In the genomic region with DNA sequence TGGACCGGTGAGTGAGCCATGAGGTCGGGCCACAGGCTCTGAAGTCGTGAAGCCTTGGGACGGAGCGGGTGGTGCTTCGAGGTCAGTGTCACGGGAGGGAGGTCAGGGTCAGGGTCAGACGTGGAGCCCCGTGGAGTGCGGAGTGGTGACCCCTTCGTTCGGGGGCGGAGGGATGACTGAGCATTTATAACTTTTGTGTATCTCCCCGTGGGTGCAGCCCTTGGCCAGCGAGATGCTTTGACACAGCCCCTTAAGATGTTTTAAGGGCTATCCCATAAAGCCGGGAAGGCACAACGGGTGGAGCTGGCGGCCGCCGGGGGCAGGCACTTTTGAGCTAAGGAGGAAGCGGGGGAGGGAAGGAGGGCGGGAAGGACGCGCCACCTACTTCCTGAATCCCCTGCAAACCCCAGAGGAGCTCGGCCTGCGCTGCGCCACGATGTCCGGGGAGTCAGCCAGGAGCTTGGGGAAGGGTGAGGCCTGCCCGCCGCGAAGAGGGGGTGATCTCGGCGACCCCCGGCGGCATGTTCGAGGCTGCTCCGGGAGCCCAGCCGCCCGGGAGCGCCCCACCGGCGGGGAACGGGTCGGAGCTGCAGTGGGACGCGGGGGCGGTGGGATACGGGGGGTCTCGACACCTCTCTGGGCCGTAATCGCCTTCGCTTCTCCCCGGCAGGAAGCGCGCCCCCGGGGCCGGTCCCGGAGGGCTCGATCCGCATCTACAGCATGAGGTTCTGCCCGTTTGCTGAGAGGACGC, we compare ENCODE assay signal across 1 cellular context.
TF ChIP-seq lines count a peak whose summit lies in the region.

A gene (plus strand): TSS at position 400 of the 751 bp plus-strand sequence. CDS start 37 bp downstream, at position 437.

TF ChIP-seq in WTC11, 78 proteins besides CTCF, POLR2A, EP300 and RAD21 (continued from another document and continues in another):
- TF ChIP-seq NFATC4 (CRISPR knock-in tag; IDR thresholded peaks at IDR 0.05) (no peak), CREB1 (CRISPR knock-in tag; IDR thresholded peaks at IDR 0.05) (no peak), ZNF671 (CRISPR knock-in tag; IDR thresholded peaks at IDR 0.05) (no peak), GTF2I (CRISPR knock-in tag; conservative IDR thresholded peaks at IDR 0.05) (no peak), TCF7 (CRISPR knock-in tag; IDR thresholded peaks at IDR 0.05; ENCODE audit: low read depth) (no peak), SMAD3 (CRISPR knock-in tag; IDR thresholded peaks at IDR 0.05; ENCODE audit: borderline replicate concordance) (no peak), CREM (CRISPR knock-in tag; IDR thresholded peaks at IDR 0.05) (no peak), ZNF138 (CRISPR knock-in tag; conservative IDR thresholded peaks at IDR 0.05) (no peak), ZNF423 (CRISPR knock-in tag; IDR thresholded peaks at IDR 0.05) (no peak), JAZF1 (CRISPR knock-in tag; IDR thresholded peaks at IDR 0.05) (no peak), TEAD1 (CRISPR knock-in tag; IDR thresholded peaks at IDR 0.05) (peak; percentile 76; the same call in 1 of the 2 replicates), RELA (CRISPR knock-in tag; IDR thresholded peaks at IDR 0.05; ENCODE audit: borderline replicate concordance) (no peak), MYBL2 (CRISPR knock-in tag; IDR thresholded peaks at IDR 0.05) (no peak), PRRX2 (CRISPR knock-in tag; IDR thresholded peaks at IDR 0.05) (no peak), ZNF219 (CRISPR knock-in tag; IDR thresholded peaks at IDR 0.05; ENCODE audit: borderline replicate concordance) (no peak), NR2C2 (CRISPR knock-in tag; IDR thresholded peaks at IDR 0.05) (no peak), ATF1 (CRISPR knock-in tag; IDR thresholded peaks at IDR 0.05) (no peak), TEAD4 (CRISPR knock-in tag; IDR thresholded peaks at IDR 0.05) (no peak), NFE2L1 (CRISPR knock-in tag; IDR thresholded peaks at IDR 0.05) (no peak; the same call in 1 of the 2 replicates), MXD4 (CRISPR knock-in tag; IDR thresholded peaks at IDR 0.05; ENCODE audit: borderline replicate concordance) (no peak), ZNF317 (CRISPR knock-in tag; IDR thresholded peaks at IDR 0.05; ENCODE audit: borderline replicate concordance, low read depth) (no peak)
- TF ChIP-seq, protein P1, sequence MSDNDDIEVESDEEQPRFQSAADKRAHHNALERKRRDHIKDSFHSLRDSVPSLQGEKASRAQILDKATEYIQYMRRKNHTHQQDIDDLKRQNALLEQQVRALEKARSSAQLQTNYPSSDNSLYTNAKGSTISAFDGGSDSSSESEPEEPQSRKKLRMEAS (CRISPR knock-in tag; IDR thresholded peaks at IDR 0.05) = peak; percentile 73
- TF ChIP-seq, protein P2, sequence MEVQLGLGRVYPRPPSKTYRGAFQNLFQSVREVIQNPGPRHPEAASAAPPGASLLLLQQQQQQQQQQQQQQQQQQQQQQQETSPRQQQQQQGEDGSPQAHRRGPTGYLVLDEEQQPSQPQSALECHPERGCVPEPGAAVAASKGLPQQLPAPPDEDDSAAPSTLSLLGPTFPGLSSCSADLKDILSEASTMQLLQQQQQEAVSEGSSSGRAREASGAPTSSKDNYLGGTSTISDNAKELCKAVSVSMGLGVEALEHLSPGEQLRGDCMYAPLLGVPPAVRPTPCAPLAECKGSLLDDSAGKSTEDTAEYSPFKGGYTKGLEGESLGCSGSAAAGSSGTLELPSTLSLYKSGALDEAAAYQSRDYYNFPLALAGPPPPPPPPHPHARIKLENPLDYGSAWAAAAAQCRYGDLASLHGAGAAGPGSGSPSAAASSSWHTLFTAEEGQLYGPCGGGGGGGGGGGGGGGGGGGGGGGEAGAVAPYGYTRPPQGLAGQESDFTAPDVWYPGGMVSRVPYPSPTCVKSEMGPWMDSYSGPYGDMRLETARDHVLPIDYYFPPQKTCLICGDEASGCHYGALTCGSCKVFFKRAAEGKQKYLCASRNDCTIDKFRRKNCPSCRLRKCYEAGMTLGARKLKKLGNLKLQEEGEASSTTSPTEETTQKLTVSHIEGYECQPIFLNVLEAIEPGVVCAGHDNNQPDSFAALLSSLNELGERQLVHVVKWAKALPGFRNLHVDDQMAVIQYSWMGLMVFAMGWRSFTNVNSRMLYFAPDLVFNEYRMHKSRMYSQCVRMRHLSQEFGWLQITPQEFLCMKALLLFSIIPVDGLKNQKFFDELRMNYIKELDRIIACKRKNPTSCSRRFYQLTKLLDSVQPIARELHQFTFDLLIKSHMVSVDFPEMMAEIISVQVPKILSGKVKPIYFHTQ (CRISPR knock-in tag; IDR thresholded peaks at IDR 0.05) = no peak
- TF ChIP-seq, protein P3, sequence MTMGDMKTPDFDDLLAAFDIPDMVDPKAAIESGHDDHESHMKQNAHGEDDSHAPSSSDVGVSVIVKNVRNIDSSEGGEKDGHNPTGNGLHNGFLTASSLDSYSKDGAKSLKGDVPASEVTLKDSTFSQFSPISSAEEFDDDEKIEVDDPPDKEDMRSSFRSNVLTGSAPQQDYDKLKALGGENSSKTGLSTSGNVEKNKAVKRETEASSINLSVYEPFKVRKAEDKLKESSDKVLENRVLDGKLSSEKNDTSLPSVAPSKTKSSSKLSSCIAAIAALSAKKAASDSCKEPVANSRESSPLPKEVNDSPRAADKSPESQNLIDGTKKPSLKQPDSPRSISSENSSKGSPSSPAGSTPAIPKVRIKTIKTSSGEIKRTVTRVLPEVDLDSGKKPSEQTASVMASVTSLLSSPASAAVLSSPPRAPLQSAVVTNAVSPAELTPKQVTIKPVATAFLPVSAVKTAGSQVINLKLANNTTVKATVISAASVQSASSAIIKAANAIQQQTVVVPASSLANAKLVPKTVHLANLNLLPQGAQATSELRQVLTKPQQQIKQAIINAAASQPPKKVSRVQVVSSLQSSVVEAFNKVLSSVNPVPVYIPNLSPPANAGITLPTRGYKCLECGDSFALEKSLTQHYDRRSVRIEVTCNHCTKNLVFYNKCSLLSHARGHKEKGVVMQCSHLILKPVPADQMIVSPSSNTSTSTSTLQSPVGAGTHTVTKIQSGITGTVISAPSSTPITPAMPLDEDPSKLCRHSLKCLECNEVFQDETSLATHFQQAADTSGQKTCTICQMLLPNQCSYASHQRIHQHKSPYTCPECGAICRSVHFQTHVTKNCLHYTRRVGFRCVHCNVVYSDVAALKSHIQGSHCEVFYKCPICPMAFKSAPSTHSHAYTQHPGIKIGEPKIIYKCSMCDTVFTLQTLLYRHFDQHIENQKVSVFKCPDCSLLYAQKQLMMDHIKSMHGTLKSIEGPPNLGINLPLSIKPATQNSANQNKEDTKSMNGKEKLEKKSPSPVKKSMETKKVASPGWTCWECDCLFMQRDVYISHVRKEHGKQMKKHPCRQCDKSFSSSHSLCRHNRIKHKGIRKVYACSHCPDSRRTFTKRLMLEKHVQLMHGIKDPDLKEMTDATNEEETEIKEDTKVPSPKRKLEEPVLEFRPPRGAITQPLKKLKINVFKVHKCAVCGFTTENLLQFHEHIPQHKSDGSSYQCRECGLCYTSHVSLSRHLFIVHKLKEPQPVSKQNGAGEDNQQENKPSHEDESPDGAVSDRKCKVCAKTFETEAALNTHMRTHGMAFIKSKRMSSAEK (CRISPR knock-in tag; IDR thresholded peaks at IDR 0.05; ENCODE audit: borderline replicate concordance) = no peak
- TF ChIP-seq, protein P4, sequence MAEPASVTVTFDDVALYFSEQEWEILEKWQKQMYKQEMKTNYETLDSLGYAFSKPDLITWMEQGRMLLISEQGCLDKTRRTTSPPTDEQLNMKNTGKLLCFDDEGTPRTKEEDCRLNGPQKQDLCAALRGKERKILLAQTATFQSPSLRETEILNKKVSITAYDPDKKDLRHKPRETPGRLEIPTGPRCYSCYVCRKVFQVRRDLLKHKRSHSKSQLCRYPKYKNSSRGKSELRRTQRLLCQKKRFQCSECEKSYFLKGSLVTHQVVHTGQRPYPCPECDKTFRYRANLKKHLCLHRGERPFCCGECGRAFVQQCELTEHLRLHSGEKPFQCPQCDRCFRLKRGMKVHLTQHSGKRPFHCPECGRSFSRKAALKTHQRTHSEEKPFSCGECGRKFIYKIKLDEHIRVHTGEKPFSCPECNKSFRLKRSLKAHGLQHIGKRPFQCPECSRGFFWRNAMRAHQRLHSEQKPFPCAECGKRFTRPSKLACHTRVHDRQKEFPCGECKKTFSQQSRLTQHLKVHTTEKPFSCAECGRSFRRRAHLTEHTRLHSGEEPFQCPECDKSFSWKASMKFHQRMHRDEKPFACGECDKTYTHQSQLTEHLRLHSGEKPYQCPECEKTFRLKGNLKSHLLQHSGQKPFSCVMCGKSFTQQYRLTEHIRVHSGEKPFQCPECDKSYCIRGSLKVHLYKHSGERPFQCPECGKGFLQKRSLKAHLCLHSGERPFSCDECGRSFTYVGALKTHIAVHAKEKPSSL (CRISPR knock-in tag; conservative IDR thresholded peaks at IDR 0.05) = no peak
- TF ChIP-seq, protein P5, sequence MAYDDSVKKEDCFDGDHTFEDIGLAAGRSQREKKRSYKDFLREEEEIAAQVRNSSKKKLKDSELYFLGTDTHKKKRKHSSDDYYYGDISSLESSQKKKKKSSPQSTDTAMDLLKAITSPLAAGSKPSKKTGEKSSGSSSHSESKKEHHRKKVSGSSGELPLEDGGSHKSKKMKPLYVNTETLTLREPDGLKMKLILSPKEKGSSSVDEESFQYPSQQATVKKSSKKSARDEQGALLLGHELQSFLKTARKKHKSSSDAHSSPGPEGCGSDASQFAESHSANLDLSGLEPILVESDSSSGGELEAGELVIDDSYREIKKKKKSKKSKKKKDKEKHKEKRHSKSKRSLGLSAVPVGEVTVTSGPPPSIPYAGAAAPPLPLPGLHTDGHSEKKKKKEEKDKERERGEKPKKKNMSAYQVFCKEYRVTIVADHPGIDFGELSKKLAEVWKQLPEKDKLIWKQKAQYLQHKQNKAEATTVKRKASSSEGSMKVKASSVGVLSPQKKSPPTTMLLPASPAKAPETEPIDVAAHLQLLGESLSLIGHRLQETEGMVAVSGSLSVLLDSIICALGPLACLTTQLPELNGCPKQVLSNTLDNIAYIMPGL (CRISPR knock-in tag; IDR thresholded peaks at IDR 0.05) = no peak
- TF ChIP-seq, protein P6, sequence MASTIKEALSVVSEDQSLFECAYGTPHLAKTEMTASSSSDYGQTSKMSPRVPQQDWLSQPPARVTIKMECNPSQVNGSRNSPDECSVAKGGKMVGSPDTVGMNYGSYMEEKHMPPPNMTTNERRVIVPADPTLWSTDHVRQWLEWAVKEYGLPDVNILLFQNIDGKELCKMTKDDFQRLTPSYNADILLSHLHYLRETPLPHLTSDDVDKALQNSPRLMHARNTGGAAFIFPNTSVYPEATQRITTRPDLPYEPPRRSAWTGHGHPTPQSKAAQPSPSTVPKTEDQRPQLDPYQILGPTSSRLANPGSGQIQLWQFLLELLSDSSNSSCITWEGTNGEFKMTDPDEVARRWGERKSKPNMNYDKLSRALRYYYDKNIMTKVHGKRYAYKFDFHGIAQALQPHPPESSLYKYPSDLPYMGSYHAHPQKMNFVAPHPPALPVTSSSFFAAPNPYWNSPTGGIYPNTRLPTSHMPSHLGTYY (CRISPR knock-in tag; IDR thresholded peaks at IDR 0.05) = no peak
- TF ChIP-seq, protein P7, sequence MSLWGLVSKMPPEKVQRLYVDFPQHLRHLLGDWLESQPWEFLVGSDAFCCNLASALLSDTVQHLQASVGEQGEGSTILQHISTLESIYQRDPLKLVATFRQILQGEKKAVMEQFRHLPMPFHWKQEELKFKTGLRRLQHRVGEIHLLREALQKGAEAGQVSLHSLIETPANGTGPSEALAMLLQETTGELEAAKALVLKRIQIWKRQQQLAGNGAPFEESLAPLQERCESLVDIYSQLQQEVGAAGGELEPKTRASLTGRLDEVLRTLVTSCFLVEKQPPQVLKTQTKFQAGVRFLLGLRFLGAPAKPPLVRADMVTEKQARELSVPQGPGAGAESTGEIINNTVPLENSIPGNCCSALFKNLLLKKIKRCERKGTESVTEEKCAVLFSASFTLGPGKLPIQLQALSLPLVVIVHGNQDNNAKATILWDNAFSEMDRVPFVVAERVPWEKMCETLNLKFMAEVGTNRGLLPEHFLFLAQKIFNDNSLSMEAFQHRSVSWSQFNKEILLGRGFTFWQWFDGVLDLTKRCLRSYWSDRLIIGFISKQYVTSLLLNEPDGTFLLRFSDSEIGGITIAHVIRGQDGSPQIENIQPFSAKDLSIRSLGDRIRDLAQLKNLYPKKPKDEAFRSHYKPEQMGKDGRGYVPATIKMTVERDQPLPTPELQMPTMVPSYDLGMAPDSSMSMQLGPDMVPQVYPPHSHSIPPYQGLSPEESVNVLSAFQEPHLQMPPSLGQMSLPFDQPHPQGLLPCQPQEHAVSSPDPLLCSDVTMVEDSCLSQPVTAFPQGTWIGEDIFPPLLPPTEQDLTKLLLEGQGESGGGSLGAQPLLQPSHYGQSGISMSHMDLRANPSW (CRISPR knock-in tag; conservative IDR thresholded peaks at IDR 0.05; ENCODE audit: low read depth) = no peak
- TF ChIP-seq, protein P8, sequence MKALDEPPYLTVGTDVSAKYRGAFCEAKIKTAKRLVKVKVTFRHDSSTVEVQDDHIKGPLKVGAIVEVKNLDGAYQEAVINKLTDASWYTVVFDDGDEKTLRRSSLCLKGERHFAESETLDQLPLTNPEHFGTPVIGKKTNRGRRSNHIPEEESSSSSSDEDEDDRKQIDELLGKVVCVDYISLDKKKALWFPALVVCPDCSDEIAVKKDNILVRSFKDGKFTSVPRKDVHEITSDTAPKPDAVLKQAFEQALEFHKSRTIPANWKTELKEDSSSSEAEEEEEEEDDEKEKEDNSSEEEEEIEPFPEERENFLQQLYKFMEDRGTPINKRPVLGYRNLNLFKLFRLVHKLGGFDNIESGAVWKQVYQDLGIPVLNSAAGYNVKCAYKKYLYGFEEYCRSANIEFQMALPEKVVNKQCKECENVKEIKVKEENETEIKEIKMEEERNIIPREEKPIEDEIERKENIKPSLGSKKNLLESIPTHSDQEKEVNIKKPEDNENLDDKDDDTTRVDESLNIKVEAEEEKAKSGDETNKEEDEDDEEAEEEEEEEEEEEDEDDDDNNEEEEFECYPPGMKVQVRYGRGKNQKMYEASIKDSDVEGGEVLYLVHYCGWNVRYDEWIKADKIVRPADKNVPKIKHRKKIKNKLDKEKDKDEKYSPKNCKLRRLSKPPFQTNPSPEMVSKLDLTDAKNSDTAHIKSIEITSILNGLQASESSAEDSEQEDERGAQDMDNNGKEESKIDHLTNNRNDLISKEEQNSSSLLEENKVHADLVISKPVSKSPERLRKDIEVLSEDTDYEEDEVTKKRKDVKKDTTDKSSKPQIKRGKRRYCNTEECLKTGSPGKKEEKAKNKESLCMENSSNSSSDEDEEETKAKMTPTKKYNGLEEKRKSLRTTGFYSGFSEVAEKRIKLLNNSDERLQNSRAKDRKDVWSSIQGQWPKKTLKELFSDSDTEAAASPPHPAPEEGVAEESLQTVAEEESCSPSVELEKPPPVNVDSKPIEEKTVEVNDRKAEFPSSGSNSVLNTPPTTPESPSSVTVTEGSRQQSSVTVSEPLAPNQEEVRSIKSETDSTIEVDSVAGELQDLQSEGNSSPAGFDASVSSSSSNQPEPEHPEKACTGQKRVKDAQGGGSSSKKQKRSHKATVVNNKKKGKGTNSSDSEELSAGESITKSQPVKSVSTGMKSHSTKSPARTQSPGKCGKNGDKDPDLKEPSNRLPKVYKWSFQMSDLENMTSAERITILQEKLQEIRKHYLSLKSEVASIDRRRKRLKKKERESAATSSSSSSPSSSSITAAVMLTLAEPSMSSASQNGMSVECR (CRISPR knock-in tag; IDR thresholded peaks at IDR 0.05; ENCODE audit: borderline replicate concordance) = no peak; the same call in 1 of the 2 replicates
- TF ChIP-seq, protein P9, sequence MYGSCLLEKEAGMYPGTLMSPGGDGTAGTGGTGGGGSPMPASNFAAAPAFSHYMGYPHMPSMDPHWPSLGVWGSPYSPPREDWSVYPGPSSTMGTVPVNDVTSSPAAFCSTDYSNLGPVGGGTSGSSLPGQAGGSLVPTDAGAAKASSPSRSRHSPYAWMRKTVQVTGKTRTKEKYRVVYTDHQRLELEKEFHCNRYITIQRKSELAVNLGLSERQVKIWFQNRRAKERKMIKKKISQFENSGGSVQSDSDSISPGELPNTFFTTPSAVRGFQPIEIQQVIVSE (CRISPR knock-in tag; IDR thresholded peaks at IDR 0.05; ENCODE audit: borderline replicate concordance) = no peak
